ENCODE assay signal across 1 cellular context in the genomic region with DNA sequence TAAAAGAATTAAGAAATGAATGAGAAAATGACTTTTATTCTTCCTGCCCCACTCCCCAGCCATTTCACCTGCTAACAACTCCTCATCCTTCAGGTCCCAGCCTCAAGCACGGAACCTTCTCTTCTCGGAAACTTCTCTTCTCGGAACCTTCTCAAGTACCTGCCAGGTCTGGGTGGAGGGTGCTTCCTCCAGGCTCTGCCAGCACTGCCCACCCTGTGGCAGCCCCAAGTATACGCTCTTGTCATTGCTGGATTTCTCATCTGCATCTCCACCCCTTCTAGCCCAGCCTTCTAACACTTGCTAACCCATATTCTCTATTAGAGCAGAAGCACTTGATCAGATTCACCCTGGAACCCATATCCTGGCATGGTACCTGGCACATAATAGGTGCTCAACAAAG.
TF ChIP-seq lines count a peak whose summit lies in the region.

No MANE protein-coding gene starts in this region.

TF ChIP-seq in GM23338, 12 proteins besides CTCF, POLR2A, EP300 and RAD21 (continued from another document):
- TF ChIP-seq, protein P1, sequence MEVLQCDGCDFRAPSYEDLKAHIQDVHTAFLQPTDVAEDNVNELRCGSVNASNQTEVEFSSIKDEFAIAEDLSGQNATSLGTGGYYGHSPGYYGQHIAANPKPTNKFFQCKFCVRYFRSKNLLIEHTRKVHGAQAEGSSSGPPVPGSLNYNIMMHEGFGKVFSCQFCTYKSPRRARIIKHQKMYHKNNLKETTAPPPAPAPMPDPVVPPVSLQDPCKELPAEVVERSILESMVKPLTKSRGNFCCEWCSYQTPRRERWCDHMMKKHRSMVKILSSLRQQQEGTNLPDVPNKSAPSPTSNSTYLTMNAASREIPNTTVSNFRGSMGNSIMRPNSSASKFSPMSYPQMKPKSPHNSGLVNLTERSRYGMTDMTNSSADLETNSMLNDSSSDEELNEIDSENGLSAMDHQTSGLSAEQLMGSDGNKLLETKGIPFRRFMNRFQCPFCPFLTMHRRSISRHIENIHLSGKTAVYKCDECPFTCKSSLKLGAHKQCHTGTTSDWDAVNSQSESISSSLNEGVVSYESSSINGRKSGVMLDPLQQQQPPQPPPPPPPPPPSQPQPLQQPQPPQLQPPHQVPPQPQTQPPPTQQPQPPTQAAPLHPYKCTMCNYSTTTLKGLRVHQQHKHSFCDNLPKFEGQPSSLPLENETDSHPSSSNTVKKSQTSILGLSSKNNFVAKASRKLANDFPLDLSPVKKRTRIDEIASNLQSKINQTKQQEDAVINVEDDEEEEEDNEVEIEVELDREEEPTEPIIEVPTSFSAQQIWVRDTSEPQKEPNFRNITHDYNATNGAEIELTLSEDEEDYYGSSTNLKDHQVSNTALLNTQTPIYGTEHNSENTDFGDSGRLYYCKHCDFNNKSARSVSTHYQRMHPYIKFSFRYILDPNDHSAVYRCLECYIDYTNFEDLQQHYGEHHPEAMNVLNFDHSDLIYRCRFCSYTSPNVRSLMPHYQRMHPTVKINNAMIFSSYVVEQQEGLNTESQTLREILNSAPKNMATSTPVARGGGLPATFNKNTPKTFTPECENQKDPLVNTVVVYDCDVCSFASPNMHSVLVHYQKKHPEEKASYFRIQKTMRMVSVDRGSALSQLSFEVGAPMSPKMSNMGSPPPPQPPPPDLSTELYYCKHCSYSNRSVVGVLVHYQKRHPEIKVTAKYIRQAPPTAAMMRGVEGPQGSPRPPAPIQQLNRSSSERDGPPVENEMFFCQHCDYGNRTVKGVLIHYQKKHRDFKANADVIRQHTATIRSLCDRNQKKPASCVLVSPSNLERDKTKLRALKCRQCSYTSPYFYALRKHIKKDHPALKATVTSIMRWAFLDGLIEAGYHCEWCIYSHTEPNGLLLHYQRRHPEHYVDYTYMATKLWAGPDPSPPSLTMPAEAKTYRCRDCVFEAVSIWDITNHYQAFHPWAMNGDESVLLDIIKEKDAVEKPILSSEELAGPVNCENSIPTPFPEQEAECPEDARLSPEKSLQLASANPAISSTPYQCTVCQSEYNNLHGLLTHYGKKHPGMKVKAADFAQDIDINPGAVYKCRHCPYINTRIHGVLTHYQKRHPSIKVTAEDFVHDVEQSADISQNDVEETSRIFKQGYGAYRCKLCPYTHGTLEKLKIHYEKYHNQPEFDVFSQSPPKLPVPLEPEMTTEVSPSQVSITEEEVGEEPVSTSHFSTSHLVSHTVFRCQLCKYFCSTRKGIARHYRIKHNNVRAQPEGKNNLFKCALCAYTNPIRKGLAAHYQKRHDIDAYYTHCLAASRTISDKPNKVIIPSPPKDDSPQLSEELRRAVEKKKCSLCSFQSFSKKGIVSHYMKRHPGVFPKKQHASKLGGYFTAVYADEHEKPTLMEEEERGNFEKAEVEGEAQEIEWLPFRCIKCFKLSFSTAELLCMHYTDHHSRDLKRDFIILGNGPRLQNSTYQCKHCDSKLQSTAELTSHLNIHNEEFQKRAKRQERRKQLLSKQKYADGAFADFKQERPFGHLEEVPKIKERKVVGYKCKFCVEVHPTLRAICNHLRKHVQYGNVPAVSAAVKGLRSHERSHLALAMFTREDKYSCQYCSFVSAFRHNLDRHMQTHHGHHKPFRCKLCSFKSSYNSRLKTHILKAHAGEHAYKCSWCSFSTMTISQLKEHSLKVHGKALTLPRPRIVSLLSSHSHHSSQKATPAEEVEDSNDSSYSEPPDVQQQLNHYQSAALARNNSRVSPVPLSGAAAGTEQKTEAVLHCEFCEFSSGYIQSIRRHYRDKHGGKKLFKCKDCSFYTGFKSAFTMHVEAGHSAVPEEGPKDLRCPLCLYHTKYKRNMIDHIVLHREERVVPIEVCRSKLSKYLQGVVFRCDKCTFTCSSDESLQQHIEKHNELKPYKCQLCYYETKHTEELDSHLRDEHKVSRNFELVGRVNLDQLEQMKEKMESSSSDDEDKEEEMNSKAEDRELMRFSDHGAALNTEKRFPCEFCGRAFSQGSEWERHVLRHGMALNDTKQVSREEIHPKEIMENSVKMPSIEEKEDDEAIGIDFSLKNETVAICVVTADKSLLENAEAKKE (CRISPR knock-in tag; IDR thresholded peaks at IDR 0.05), result no peak
- TF ChIP-seq, protein P2, sequence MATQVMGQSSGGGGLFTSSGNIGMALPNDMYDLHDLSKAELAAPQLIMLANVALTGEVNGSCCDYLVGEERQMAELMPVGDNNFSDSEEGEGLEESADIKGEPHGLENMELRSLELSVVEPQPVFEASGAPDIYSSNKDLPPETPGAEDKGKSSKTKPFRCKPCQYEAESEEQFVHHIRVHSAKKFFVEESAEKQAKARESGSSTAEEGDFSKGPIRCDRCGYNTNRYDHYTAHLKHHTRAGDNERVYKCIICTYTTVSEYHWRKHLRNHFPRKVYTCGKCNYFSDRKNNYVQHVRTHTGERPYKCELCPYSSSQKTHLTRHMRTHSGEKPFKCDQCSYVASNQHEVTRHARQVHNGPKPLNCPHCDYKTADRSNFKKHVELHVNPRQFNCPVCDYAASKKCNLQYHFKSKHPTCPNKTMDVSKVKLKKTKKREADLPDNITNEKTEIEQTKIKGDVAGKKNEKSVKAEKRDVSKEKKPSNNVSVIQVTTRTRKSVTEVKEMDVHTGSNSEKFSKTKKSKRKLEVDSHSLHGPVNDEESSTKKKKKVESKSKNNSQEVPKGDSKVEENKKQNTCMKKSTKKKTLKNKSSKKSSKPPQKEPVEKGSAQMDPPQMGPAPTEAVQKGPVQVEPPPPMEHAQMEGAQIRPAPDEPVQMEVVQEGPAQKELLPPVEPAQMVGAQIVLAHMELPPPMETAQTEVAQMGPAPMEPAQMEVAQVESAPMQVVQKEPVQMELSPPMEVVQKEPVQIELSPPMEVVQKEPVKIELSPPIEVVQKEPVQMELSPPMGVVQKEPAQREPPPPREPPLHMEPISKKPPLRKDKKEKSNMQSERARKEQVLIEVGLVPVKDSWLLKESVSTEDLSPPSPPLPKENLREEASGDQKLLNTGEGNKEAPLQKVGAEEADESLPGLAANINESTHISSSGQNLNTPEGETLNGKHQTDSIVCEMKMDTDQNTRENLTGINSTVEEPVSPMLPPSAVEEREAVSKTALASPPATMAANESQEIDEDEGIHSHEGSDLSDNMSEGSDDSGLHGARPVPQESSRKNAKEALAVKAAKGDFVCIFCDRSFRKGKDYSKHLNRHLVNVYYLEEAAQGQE (IDR thresholded peaks at IDR 0.05; ENCODE audit: unreplicated experiment), result no peak
- TF ChIP-seq ZNF331 (CRISPR knock-in tag; IDR thresholded peaks at IDR 0.05; ENCODE audit: low read depth) (no peak), POLR2AphosphoS5 (IDR thresholded peaks at IDR 0.05; ENCODE audit: low read depth) (no peak), JUNB (IDR thresholded peaks at IDR 0.05; ENCODE audit: unreplicated experiment) (no peak), EZH2 (IDR thresholded peaks at IDR 0.05; ENCODE audit: low read depth, unreplicated experiment) (no peak), ZNF114 (CRISPR knock-in tag; IDR thresholded peaks at IDR 0.05) (no peak), CREB1 (CRISPR knock-in tag; IDR thresholded peaks at IDR 0.05; ENCODE audit: low read depth) (no peak)
- TF ChIP-seq, protein P3, sequence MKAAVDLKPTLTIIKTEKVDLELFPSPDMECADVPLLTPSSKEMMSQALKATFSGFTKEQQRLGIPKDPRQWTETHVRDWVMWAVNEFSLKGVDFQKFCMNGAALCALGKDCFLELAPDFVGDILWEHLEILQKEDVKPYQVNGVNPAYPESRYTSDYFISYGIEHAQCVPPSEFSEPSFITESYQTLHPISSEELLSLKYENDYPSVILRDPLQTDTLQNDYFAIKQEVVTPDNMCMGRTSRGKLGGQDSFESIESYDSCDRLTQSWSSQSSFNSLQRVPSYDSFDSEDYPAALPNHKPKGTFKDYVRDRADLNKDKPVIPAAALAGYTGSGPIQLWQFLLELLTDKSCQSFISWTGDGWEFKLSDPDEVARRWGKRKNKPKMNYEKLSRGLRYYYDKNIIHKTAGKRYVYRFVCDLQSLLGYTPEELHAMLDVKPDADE (IDR thresholded peaks at IDR 0.05), result no peak
